ENCODE assay signal across 27 cellular contexts in the genomic region with DNA sequence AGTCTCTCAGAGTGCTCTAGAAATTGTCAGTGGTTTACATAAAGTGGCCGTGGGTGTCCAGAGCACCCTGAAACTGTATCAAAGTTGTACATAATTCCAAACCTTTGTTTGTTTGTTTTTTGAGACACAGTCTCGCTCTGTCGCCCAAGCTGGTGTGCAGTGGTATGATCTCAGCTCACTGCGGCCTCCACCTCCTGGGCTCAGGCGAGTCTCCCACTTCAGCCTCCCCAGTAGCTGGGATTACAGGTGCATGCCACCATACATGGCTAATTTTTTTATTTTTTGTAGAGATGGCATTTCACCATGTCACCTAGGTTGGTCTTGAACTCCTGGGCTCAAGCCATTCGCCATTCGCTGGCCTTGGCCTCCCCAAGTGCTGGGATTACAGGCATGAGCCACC. TPM values are rescaled to one million over a fixed set of nuclear protein-coding genes. Genes with fewer than 3 reads are reported as not detected.
A peak's percentile ranks its signal among the peaks of the same experiment; 100 is the strongest.
DNase-seq lines count a peak whose midpoint lies in the region; ATAC-seq and TF ChIP-seq lines count a peak whose summit lies in the region.
"Had no signal": no experiment of that assay in that cellular context is flagged by ENCODE, and none has a peak within 500 bp of the region (broad histone marks: within the 10 kb centered on the region; RNA-seq: fewer than 3 reads in every experiment).

No MANE protein-coding gene starts in this region.

- H3K27me3 ChIP-seq in thyroid gland = no peaks in the 10 kb centered on the region
- H3K27me3 ChIP-seq: BE2C, ovary had no signal

- DNase-seq in activated T-cell treated with anti-CD3 and anti-CD28 coated beads, Interleukin-2, amount 50 U/mL, for 48 hours = peak; percentile 7 to 12
- DNase-seq in activated T-cell treated with anti-CD3 and anti-CD28 coated beads, Interleukin-2, amount 50 U/mL, for 4 hours = no peak
- DNase-seq in activated CD4-positive, alpha-beta memory T cell treated with anti-CD3 and anti-CD28 coated beads for 36 hours = peak; percentile 6
- no peak for DNase-seq in immature natural killer cell
- DNase-seq in thyroid gland = no peak
- no peak for DNase-seq in LoVo (ENCODE audit: low spot score)
- no peak for DNase-seq in dermis blood vessel endothelial cell
- DNase-seq: activated CD4-positive, alpha-beta T cell treated with anti-CD3 and anti-CD28 coated beads for 36 hours; activated gamma-delta T cell; BE2C; central memory CD4-positive, alpha-beta T cell; gastrocnemius medialis; KG1; left colon; MM.1S; NCI-H1930; NCI-H2171 treated with DMSO at 0.1 percent for 48 hours; NCI-H510A treated with DMSO at 0.1 percent for 48 hours; ovary; SJCRH30; stimulated activated naive CD4-positive, alpha-beta T cell treated with Interleukin-2 at 50 U/mL for 16 hours; SW 1271; T1000 had no signal

- no peak overlapping the region for H3K27ac Mint-ChIP-seq in activated CD4-positive, alpha-beta memory T cell treated with anti-CD3 and anti-CD28 coated beads for 36 hours
- peak overlapping the region; percentile 93 to 99 (median 96) for H3K27ac Mint-ChIP-seq in immature natural killer cell

- H3K9me3 Mint-ChIP-seq in activated T-cell treated with anti-CD3 and anti-CD28 coated beads, Interleukin-2, amount 50 U/mL, for 4 hours = no peaks in the 10 kb centered on the region
- no peaks in the 10 kb centered on the region for H3K9me3 Mint-ChIP-seq in activated CD4-positive, alpha-beta memory T cell treated with anti-CD3 and anti-CD28 coated beads for 36 hours
- H3K9me3 Mint-ChIP-seq in immature natural killer cell = peaks cover 0 to 6% (median under 1%) of the 10 kb centered on the region in 6 donors

- TF ChIP-seq POLR2A in thyroid gland (IDR thresholded peaks at IDR 0.05) = no peak

- CTCF ChIA-PET in activated CD4-positive, alpha-beta memory T cell treated with anti-CD3 and anti-CD28 coated beads for 36 hours (lab: Charles Lee) = interaction anchor here (0.9 to 16.4 kb wide), 3 partner anchors 13 to 45 kb away, joined by 4 to 250 read pairs (median 74); no protein-coding TSS in a partner anchor

- POLR2A ChIA-PET in activated CD4-positive, alpha-beta memory T cell treated with anti-CD3 and anti-CD28 coated beads for 36 hours (lab: Charles Lee) = no interaction called here

- peak overlapping the region; percentile 64 to 83 (median 69) for H3K27ac ChIP-seq in thyroid gland
- H3K27ac ChIP-seq: adrenal gland, gastrocnemius medialis, HL-60, ovary, SJCRH30, VCaP had no signal

- H3K36me3 ChIP-seq in thyroid gland = no peaks in the 10 kb centered on the region
- H3K36me3 ChIP-seq: adrenal gland, BE2C, gastrocnemius medialis, ovary, SJCRH30 had no signal

- ATAC-seq in activated T-cell treated with anti-CD3 and anti-CD28 coated beads, Interleukin-2, amount 50 U/mL, for 4 hours = no peak
- ATAC-seq: activated CD4-positive, alpha-beta T cell treated with anti-CD3 and anti-CD28 coated beads for 36 hours; gastrocnemius medialis; left colon; mucosa of descending colon had no signal

- intact Hi-C loops in activated CD4-positive, alpha-beta memory T cell treated with anti-CD3 and anti-CD28 coated beads for 36 hours (cut with micrococcal nuclease) = no loop called here
- intact Hi-C loops in thyroid gland (cut with DNase I) = no loop called here

- H3K4me1 Mint-ChIP-seq in activated T-cell treated with anti-CD3 and anti-CD28 coated beads, Interleukin-2, amount 50 U/mL, for 4 hours (ENCODE audit: low read depth) = peaks cover 51% of the 10 kb centered on the region
- H3K4me1 Mint-ChIP-seq in activated CD4-positive, alpha-beta memory T cell treated with anti-CD3 and anti-CD28 coated beads for 36 hours (ENCODE audit: low read depth) = peaks cover 44% of the 10 kb centered on the region
- H3K4me1 Mint-ChIP-seq in immature natural killer cell = peaks cover 92% of the 10 kb centered on the region in 2 donors

- H3K9me3 ChIP-seq in thyroid gland = no peaks in the 10 kb centered on the region
- H3K9me3 ChIP-seq: adrenal gland, BE2C, gastrocnemius medialis, mucosa of descending colon, ovary, SJCRH30 had no signal

- no peak overlapping the region for H3K4me3 ChIP-seq in thyroid gland (replicated peaks in 1 of 3)
- H3K4me3 ChIP-seq: adrenal gland, gastrocnemius medialis, mucosa of descending colon, ovary, SJCRH30 had no signal

- peaks cover 10 to 19% of the 10 kb centered on the region in 2 donors for H3K4me1 ChIP-seq in thyroid gland
- H3K4me1 ChIP-seq: adrenal gland had no signal

- no peaks in the 10 kb centered on the region for H3K36me3 Mint-ChIP-seq in activated T-cell treated with anti-CD3 and anti-CD28 coated beads, Interleukin-2, amount 50 U/mL, for 4 hours (ENCODE audit: insufficient read depth)
- no peaks in the 10 kb centered on the region for H3K36me3 Mint-ChIP-seq in activated CD4-positive, alpha-beta memory T cell treated with anti-CD3 and anti-CD28 coated beads for 36 hours
- H3K36me3 Mint-ChIP-seq in immature natural killer cell = peaks cover 17 to 25% (median 18%) of the 10 kb centered on the region in 3 donors

- no peak overlapping the region for H3K4me3 Mint-ChIP-seq in activated T-cell treated with anti-CD3 and anti-CD28 coated beads, Interleukin-2, amount 50 U/mL, for 4 hours
- H3K4me3 Mint-ChIP-seq in activated CD4-positive, alpha-beta memory T cell treated with anti-CD3 and anti-CD28 coated beads for 36 hours = no peak overlapping the region
- peak overlapping the region; percentile 33 to 87 (median 72) for H3K4me3 Mint-ChIP-seq in immature natural killer cell
- H3K4me3 Mint-ChIP-seq: activated CD4-positive, alpha-beta T cell treated with anti-CD3 and anti-CD28 coated beads for 36 hours had no signal

- H3K27me3 Mint-ChIP-seq in activated T-cell treated with anti-CD3 and anti-CD28 coated beads, Interleukin-2, amount 50 U/mL, for 4 hours (ENCODE audit: low read depth) = peaks cover 2% of the 10 kb centered on the region
- no peaks in the 10 kb centered on the region for H3K27me3 Mint-ChIP-seq in activated CD4-positive, alpha-beta memory T cell treated with anti-CD3 and anti-CD28 coated beads for 36 hours
- H3K27me3 Mint-ChIP-seq in immature natural killer cell (ENCODE audit: low read depth in 3 of 3) = peaks cover 0 to 12% (median 10%) of the 10 kb centered on the region in 3 donors
- H3K27me3 Mint-ChIP-seq: activated CD4-positive, alpha-beta T cell treated with anti-CD3 and anti-CD28 coated beads for 36 hours had no signal

- no peak for TF ChIP-seq CTCF in thyroid gland (IDR thresholded peaks at IDR 0.05)

- 96 to 97% methylated on average over 7 of the region's 7 CpGs for WGBS in thyroid gland, 2 donors

RNA-seq across cellular contexts. Expression of a gene that starts 24.3 kb away (rescaled TPM):
- total RNA-seq in activated T-cell treated with anti-CD3 and anti-CD28 coated beads, Interleukin-2, amount 50 U/mL, for 4 hours = 10 to 100 TPM in 1 of 3 donors, 1 to 10 TPM in 2; 3.6 to 11.9 (median 6.7) TPM
- total RNA-seq in activated CD4-positive, alpha-beta memory T cell treated with anti-CD3 and anti-CD28 coated beads for 36 hours = 1 to 10 TPM; 4.7 to 6.0 TPM
- 100 to 1,000 TPM; 218 to 784 (median 395) TPM for polyA plus RNA-seq in immature natural killer cell
- 100 to 1,000 TPM; 120 to 295 (median 239) TPM for total RNA-seq in thyroid gland
- 21.8 and 35.4 TPM in 2 replicates for total RNA-seq in dermis blood vessel endothelial cell

Comparison
In these comparisons a context has a peak if more than half of its experiments do, and no peak if none do; other contexts are left out.
1. DNase-seq: peak in activated T-cell treated with anti-CD3 and anti-CD28 coated beads, Interleukin-2, amount 50 U/mL, for 48 hours (2 of 2) and activated CD4-positive, alpha-beta memory T cell treated with anti-CD3 and anti-CD28 coated beads for 36 hours (single experiment); none in activated T-cell treated with anti-CD3 and anti-CD28 coated beads, Interleukin-2, amount 50 U/mL, for 4 hours (single experiment), immature natural killer cell (0 of 3), thyroid gland (0 of 2), LoVo (single experiment) and dermis blood vessel endothelial cell (single experiment).
2. H3K4me3 Mint-ChIP-seq: peak in immature natural killer cell (5 of 5); none in activated T-cell treated with anti-CD3 and anti-CD28 coated beads, Interleukin-2, amount 50 U/mL, for 4 hours (single experiment) and activated CD4-positive, alpha-beta memory T cell treated with anti-CD3 and anti-CD28 coated beads for 36 hours (single experiment).